8 cellular contexts compared by ENCODE assay signal in the genomic region with DNA sequence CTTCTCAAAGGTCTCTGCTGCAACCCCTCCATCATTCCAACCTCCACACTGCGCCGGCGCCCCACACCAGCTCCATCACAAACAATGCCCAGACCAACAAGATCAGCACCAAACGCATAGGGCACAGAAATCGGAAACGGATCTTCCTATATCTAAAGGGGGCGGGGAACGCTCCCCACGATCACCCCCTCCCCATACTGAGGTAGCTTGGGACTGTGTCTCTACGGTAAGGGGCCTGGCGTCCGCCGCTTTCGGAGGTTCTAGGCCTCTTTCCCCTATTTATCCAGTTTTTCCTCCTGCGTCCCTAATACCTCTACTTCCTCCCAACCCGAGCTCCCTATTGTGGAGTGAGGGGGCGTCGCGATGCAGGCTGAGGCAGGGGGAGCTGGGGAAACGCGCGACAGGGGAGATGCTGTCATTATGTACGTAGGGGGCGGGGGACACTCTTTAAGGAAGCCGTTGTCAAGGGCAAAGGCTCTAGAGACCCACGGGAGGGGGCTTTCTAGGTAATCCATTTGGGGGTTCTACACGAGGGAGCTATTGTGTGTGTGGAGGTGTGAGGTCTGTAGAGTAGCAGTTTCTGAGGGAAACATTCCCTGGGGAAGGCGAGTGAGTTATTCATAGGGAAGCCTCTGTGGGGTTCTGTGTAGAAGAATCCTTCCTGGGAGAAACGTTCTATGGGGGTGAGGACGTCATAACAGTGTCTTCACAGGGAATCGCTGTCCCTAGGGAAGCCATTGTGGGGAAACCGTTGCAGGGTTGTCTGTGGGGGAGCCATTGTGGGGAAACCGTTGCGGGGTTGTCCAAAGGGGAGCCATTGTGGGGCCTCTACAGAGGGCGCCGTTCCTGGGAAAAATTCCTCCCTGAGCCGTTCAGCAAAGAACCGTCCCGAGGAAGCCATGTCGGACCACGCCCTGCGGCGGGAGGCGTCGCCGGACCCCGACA. TPM values are rescaled to one million over a fixed set of nuclear protein-coding genes. Genes with fewer than 3 reads are reported as not detected.
DNase-seq lines count a peak whose midpoint lies in the region; ATAC-seq and TF ChIP-seq lines count a peak whose summit lies in the region.

No MANE protein-coding gene starts in this region.

- H2BK120ac ChIP-seq in trophoblast cell (ENCODE audit: insufficient read depth, low read length, poor library complexity) = peak overlapping the region; percentile 86

- ATAC-seq in GM19025 (IDR thresholded peaks at IDR 0.05; ENCODE audit: low read depth, unreplicated experiment) (peak; percentile 22), right cardiac atrium (peak; percentile 18 to 31), HG03354 (IDR thresholded peaks at IDR 0.05; ENCODE audit: poor library complexity, severe bottlenecking, unreplicated experiment) (no peak)

- peak overlapping the region; percentile 92 for H3K14ac ChIP-seq in trophoblast cell (ENCODE audit: low read length)

- H3K27ac ChIP-seq in right cardiac atrium (ENCODE audit: low read length) (peak overlapping the region; percentile 96), trophoblast cell (ENCODE audit: low read depth, low read length) (no peak overlapping the region)

- DNase-seq in AG04449 (ENCODE audit: low read depth, low spot score) (no peak), NCI-H748 treated with DMSO at 0.1 percent for 48 hours (lab: John Stamatoyannopoulos, UW) (peak; percentile 55), astrocyte of the cerebellum (ENCODE audit: low read depth) (no peak), right cardiac atrium (peak; percentile 25 to 84 (median 66)), trophoblast cell (peak in 1 of 2 donors; percentile 62), GF-D8 (lab: John Stamatoyannopoulos, UW) (no peak)

- H3K4me1 ChIP-seq in right cardiac atrium (ENCODE audit: control insufficient read depth, insufficient read depth, low read length) = no peaks in the 10 kb centered on the region
- H3K4me1 ChIP-seq in trophoblast cell (ENCODE audit: control insufficient read depth in 1 of 2, insufficient read depth in 2 of 2, low read length in 2 of 2) = peaks cover 5 to 8% of the 10 kb centered on the region in 2 experiments

- H3K36me3 ChIP-seq in trophoblast cell (ENCODE audit: control insufficient read depth in 1 of 2, insufficient read depth in 2 of 2, low read length in 2 of 2) = no peaks in the 10 kb centered on the region

- peaks cover 15% of the 10 kb centered on the region for H3K79me1 ChIP-seq in trophoblast cell (ENCODE audit: low read length)

- in situ Hi-C loops in astrocyte of the cerebellum (cut with HindIII; ENCODE audit: low sequenced_read_pairs) = no loop called here

- no peaks in the 10 kb centered on the region for H3K27me3 ChIP-seq in right cardiac atrium (ENCODE audit: control insufficient read depth, insufficient read depth)
- H3K27me3 ChIP-seq in trophoblast cell (ENCODE audit: insufficient read depth, low read length) = no peaks in the 10 kb centered on the region

- peak overlapping the region; percentile 94 for H3K4me2 ChIP-seq in trophoblast cell (ENCODE audit: low read length)

- H2AK5ac ChIP-seq in trophoblast cell (ENCODE audit: low read length) = no peak overlapping the region

- H4K91ac ChIP-seq in trophoblast cell (ENCODE audit: low read depth, low read length) = peak overlapping the region; percentile 95

- TF ChIP-seq CTCF in AG04449 (IDR thresholded peaks at IDR 0.05; ENCODE audit: insufficient read depth, low read length, missing control alignments) (peak; percentile 16), astrocyte of the cerebellum (IDR thresholded peaks at IDR 0.05; ENCODE audit: low read depth, low read length, missing control alignments) (peak; percentile 28)

- no peak overlapping the region for H3K23ac ChIP-seq in trophoblast cell (ENCODE audit: low read length)

- peak overlapping the region; percentile 44 for H3K9ac ChIP-seq in trophoblast cell (ENCODE audit: low read length)

- peak overlapping the region; percentile 80 for H2BK5ac ChIP-seq in trophoblast cell (ENCODE audit: low read depth, low read length, poor library complexity)

- POLR2A ChIA-PET in AG04449 (lab: Yijun Ruan, JAX) = no interaction called here

- no peaks in the 10 kb centered on the region for H3K9me3 ChIP-seq in right cardiac atrium (ENCODE audit: control insufficient read depth, low read length)
- no peaks in the 10 kb centered on the region for H3K9me3 ChIP-seq in trophoblast cell (ENCODE audit: insufficient read depth, low read depth, low read length)

- CTCF ChIA-PET in AG04449 (lab: Yijun Ruan, JAX) = interaction anchor here (0.5 to 1.6 kb wide), 3 partner anchors 9 to 75 kb away, joined by 3 to 6 read pairs (median 3); no protein-coding TSS in a partner anchor

- no peak overlapping the region for H2BK12ac ChIP-seq in trophoblast cell (ENCODE audit: low read length)

- H3K4ac ChIP-seq in trophoblast cell (ENCODE audit: low read depth, low read length) = peak overlapping the region; percentile 82

- WGBS in right cardiac atrium = 1% methylated on average over 47 of the region's 47 CpGs
- no CpG with 5 or more reads among the region's 47 CpGs for WGBS in trophoblast cell (ENCODE audit: extremely low coverage, insufficient coverage, insufficient read length)

- intact Hi-C loops in right cardiac atrium (cut with DNase I) = no loop called here

- H3K4me3 ChIP-seq in AG04449 (ENCODE audit: low read depth, low read length) = peak overlapping the region; percentile 81
- H3K4me3 ChIP-seq in astrocyte of the cerebellum (ENCODE audit: low read depth, low read length) = peak overlapping the region; percentile 88
- H3K4me3 ChIP-seq in right cardiac atrium (ENCODE audit: low read length) = peak overlapping the region; percentile 99
- peak overlapping the region; percentile 99 for H3K4me3 ChIP-seq in trophoblast cell (ENCODE audit: low read depth, low read length)

- peaks cover 8% of the 10 kb centered on the region for H3K79me2 ChIP-seq in trophoblast cell (ENCODE audit: control insufficient read depth, insufficient read depth, low read length, poor library complexity)

- H4K8ac ChIP-seq in trophoblast cell (ENCODE audit: low read depth, low read length) = peak overlapping the region; percentile 90

- H4K12ac ChIP-seq in trophoblast cell (ENCODE audit: low read depth, low read length) = peak overlapping the region; percentile 77

- H3K18ac ChIP-seq in trophoblast cell (ENCODE audit: low read length) = peak overlapping the region; percentile 97

- H2AFZ ChIP-seq in trophoblast cell (ENCODE audit: insufficient read depth, low read length, poor library complexity) = peak overlapping the region; percentile 61

RNA-seq across cellular contexts. Expression of a gene that starts 0.7 kb away (rescaled TPM):
- 10 to 100 TPM; 15.3 to 18.9 (median 16.0) TPM for total RNA-seq in right cardiac atrium
- 7.2 TPM for polyA plus RNA-seq in right cardiac atrium
- 6.1 and 6.2 TPM in 2 replicates for polyA plus RNA-seq in trophoblast cell (2013)

Comparison
In these comparisons a context has a peak if more than half of its experiments do, and no peak if none do; other contexts are left out.
1. DNase-seq: peak in NCI-H748 treated with DMSO at 0.1 percent for 48 hours (single experiment) and right cardiac atrium (3 of 3); none in AG04449 (single experiment), astrocyte of the cerebellum (single experiment) and GF-D8 (single experiment).
2. Peak in every context shown above with its lines, with median percentiles within 50 percentile points of each other: H3K4me3 ChIP-seq.